13 cellular contexts compared by ENCODE assay signal in the genomic region with DNA sequence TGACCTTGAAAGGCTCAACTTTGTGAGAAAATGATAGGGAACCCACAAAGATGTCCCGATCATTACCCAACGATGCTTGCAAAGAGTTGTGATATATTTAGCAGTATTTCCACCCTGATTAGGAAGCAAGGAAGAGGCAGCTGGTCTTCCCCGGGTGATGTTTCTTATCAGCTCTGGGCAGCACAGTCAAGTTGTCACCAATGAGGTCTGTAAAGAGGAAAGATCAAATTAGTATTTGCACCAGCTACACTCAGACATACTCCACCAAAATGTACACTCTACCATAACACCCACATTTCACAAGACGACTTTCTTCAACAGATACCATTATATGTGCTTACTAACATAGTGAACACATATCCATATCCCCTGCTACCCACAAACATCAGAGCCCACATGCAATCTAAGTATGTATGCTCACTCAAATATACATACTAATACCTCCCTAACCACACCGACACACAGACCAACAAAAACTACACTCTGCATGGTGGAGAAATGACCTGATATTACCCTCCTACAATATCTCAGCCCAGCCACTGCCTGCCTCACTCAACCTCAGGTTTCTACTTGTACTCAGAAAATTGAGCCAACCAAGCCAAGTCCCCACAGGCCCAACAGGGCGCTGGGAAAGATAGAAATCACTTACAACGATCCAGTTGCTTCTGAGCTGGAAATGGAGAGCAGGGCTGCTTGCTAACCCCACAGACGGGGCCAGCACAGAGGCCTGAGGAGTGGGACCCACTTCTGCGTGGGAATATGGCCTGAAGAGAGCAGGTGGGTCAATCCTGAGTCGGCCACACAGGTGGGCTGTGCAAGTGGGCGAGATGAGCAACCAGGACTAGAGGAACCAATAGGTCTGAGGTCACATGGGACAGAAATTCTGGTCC. TPM values are rescaled to one million over a fixed set of nuclear protein-coding genes. Genes with fewer than 3 reads are reported as not detected.
A peak's percentile ranks its signal among the peaks of the same experiment; 100 is the strongest.
DNase-seq lines count a peak whose midpoint lies in the region; ATAC-seq and TF ChIP-seq lines count a peak whose summit lies in the region.
"Had no signal": no experiment of that assay in that cellular context is flagged by ENCODE, and none has a peak within 500 bp of the region (broad histone marks: within the 10 kb centered on the region; RNA-seq: fewer than 3 reads in every experiment).

No MANE protein-coding gene starts in this region.

- DNase-seq in cardiac muscle cell (ENCODE audit: low read depth in 1 of 2, low spot score in 1 of 2) (no peak), left ventricle myocardium superior (no peak), OCI-LY7 (ENCODE audit: low spot score) (no peak), esophagus squamous epithelium (lab: John Stamatoyannopoulos, UW) (no peak), transverse colon (no peak), NCI-H510A treated with DMSO at 0.1 percent for 48 hours (lab: John Stamatoyannopoulos, UW) (no peak), colonic mucosa (no peak), SHP77 treated with DMSO at 0.1 percent for 48 hours (lab: John Stamatoyannopoulos, UW) (no peak)
- DNase-seq: MG63; NCI-H524; stimulated activated CD4-positive, alpha-beta T cell treated with anti-CD3 and anti-CD28 coated beads, Interleukin-1b, Interleukin-23, amount 100 ng/mL, for 48 hours had no signal

- intact Hi-C loops in left ventricle myocardium superior (cut with micrococcal nuclease) (no loop called here), OCI-LY7 (cut with micrococcal nuclease; ENCODE audit: unreplicated experiment) (loop anchor here (1.0 kb wide), 1 partner anchor 27 kb away; no protein-coding TSS in a partner anchor), esophagus squamous epithelium (cut with DNase I) (no loop called here), transverse colon (cut with DNase I; ENCODE audit: low total_unique reads) (no loop called here), colonic mucosa (cut with DNase I) (no loop called here)

- H3K36me3 ChIP-seq in cardiac muscle cell (no peaks in the 10 kb centered on the region), OCI-LY7 (ENCODE audit: insufficient read depth, low read length) (peaks cover 3% of the 10 kb centered on the region), esophagus squamous epithelium (no peaks in the 10 kb centered on the region), transverse colon (no peaks in the 10 kb centered on the region), colonic mucosa (no peaks in the 10 kb centered on the region)
- H3K36me3 ChIP-seq: MG63 had no signal

- H3K79me2 ChIP-seq in OCI-LY7 (ENCODE audit: insufficient read depth, low read depth, low read length), result peaks cover 37% of the 10 kb centered on the region

- no peak for TF ChIP-seq CTCF in cardiac muscle cell (IDR thresholded peaks at IDR 0.05; ENCODE audit: low read depth, low read length)
- no peak for TF ChIP-seq CTCF in OCI-LY7 (conservative IDR thresholded peaks at IDR 0.05; ENCODE audit: low read length)
- no peak for TF ChIP-seq CTCF in esophagus squamous epithelium (IDR thresholded peaks at IDR 0.05)
- TF ChIP-seq CTCF in transverse colon (IDR thresholded peaks at IDR 0.05), result no peak
- no peak for TF ChIP-seq CTCF in colonic mucosa (IDR thresholded peaks at IDR 0.05)

- POLR2A ChIA-PET in OCI-LY7 (lab: Charles Lee), result interaction anchor here (1.2 to 2.9 kb wide), 3 partner anchors 8 to 16 kb away, joined by 6 to 32 read pairs (median 7); no protein-coding TSS in a partner anchor

- no peak overlapping the region for H3K4me3 ChIP-seq in cardiac muscle cell
- H3K4me3 ChIP-seq in OCI-LY7 (ENCODE audit: low read depth, low read length, poor library complexity, severe bottlenecking), result peak overlapping the region; percentile 59
- no peak overlapping the region for H3K4me3 ChIP-seq in esophagus squamous epithelium
- H3K4me3 ChIP-seq in transverse colon, result no peak overlapping the region
- no peak overlapping the region for H3K4me3 ChIP-seq in colonic mucosa
- H3K4me3 ChIP-seq: MG63 had no signal

- H4K20me1 ChIP-seq in OCI-LY7 (ENCODE audit: insufficient read depth, low read length), result peaks cover 3% of the 10 kb centered on the region; the same call in 1 of the 2 replicates

- H3K4me1 ChIP-seq in cardiac muscle cell (ENCODE audit: low read depth) (peaks cover 20% of the 10 kb centered on the region), OCI-LY7 (ENCODE audit: insufficient read depth, low read length, poor library complexity, severe bottlenecking) (peaks cover 85% of the 10 kb centered on the region), esophagus squamous epithelium (peaks cover 9 to 41% (median 11%) of the 10 kb centered on the region in 3 donors), transverse colon (peaks cover 0 to 11% (median 9%) of the 10 kb centered on the region in 4 donors), colonic mucosa (no peaks in the 10 kb centered on the region)

- H2AFZ ChIP-seq in OCI-LY7 (ENCODE audit: low read length), result no peak overlapping the region; the same call in 1 of the 2 replicates

- no peaks in the 10 kb centered on the region for H3K9me2 ChIP-seq in OCI-LY7 (ENCODE audit: insufficient read depth, low read length)

- in situ Hi-C loops in transverse colon (cut with MboI; ENCODE audit: low pct_ligation_motif_present in 1 of 4, low pct_unique_long_range_greater_than_20kb in 1 of 4, low sequenced_read_pairs in 3 of 4), result no loop called here

- H3K27me3 ChIP-seq in cardiac muscle cell (no peaks in the 10 kb centered on the region), esophagus squamous epithelium (no peaks in the 10 kb centered on the region), transverse colon (no peaks in the 10 kb centered on the region), colonic mucosa (no peaks in the 10 kb centered on the region)

- H3K9ac ChIP-seq in colonic mucosa (ENCODE audit: low read depth in 2 of 2, low read length in 2 of 2), result no peak overlapping the region

- CTCF ChIA-PET in OCI-LY7 (lab: Charles Lee; ENCODE audit: unreplicated experiment), result interaction anchor here (1.0 to 2.8 kb wide), 5 partner anchors 12 to 28 kb away, joined by 3 to 13 read pairs (median 4); no protein-coding TSS in a partner anchor

- ATAC-seq in left ventricle myocardium superior, result no peak
- ATAC-seq: esophagus mucosa had no signal

- no peak for TF ChIP-seq POLR2A in esophagus squamous epithelium (IDR thresholded peaks at IDR 0.05)
- TF ChIP-seq POLR2A in transverse colon (IDR thresholded peaks at IDR 0.05), result no peak

- BruUV-seq in OCI-LY7 (replicated peaks; lab: Mats Ljungman, UMichigan), result TSS peak; percentile 77

- 60 to 62% methylated on average over 9 of the region's 11 CpGs for WGBS in esophagus squamous epithelium, 2 donors
- 60 to 80% methylated on average over 8 to 11 of the region's 11 CpGs for WGBS in transverse colon (ENCODE audit: low coverage in 1 of 2), 2 donors

- no peaks in the 10 kb centered on the region for H3K9me3 ChIP-seq in cardiac muscle cell (ENCODE audit: low read depth)
- no peaks in the 10 kb centered on the region for H3K9me3 ChIP-seq in OCI-LY7 (ENCODE audit: low read length)
- H3K9me3 ChIP-seq in esophagus squamous epithelium, result no peaks in the 10 kb centered on the region
- H3K9me3 ChIP-seq in transverse colon, result no peaks in the 10 kb centered on the region
- no peaks in the 10 kb centered on the region for H3K9me3 ChIP-seq in colonic mucosa
- H3K9me3 ChIP-seq: MG63 had no signal

- peak overlapping the region; percentile 36 for H3K27ac ChIP-seq in cardiac muscle cell
- H3K27ac ChIP-seq in OCI-LY7 (ENCODE audit: low read depth, low read length, poor library complexity, severe bottlenecking), result peak overlapping the region; percentile 98
- H3K27ac ChIP-seq in esophagus squamous epithelium, result peak overlapping the region; percentile 70 to 76 (median 73)
- H3K27ac ChIP-seq in transverse colon, result peak overlapping the region in 3 of 4 donors; percentile 30 to 54 (median 31)
- H3K27ac ChIP-seq in colonic mucosa, result no peak overlapping the region

- TF ChIP-seq EP300 in transverse colon (IDR thresholded peaks at IDR 0.05; ENCODE audit: low read depth), result no peak

- H3K4me2 ChIP-seq in OCI-LY7 (ENCODE audit: low read length), result peak overlapping the region; percentile 69

RNA-seq across cellular contexts. Expression of a gene that starts 4.6 kb away (rescaled TPM):
- 45.6 and 57.9 TPM in 2 replicates for total RNA-seq in cardiac muscle cell
- polyA plus RNA-seq in cardiac muscle cell, result 64.2 and 66.0 TPM in 2 replicates
- total RNA-seq in left ventricle myocardium superior, result 41.3 TPM
- total RNA-seq in OCI-LY7 (2014; rRNA removed; shearing (Covaris generic)), result 146 and 156 TPM in 2 replicates
- 99.5 and 102 TPM in 2 replicates for total RNA-seq in OCI-LY7 (2022)
- total RNA-seq in esophagus squamous epithelium, result 10 to 100 TPM; 29.7 to 46.2 (median 41.3) TPM
- total RNA-seq in transverse colon, result 100 to 1,000 TPM in 3 of 4 donors, 10 to 100 TPM in 1; 98.9 to 144 (median 142) TPM
- total RNA-seq in colonic mucosa, result 10 to 100 TPM; 66.4 to 88.0 TPM

RNA-seq across cellular contexts. Expression of a gene that starts 50.2 kb away (rescaled TPM):
- total RNA-seq in cardiac muscle cell (2.3 and 8.2 TPM in 2 replicates), left ventricle myocardium superior (9.6 TPM), OCI-LY7 (2022) (not detected in 2 replicates), esophagus squamous epithelium (10 to 100 TPM in 2 of 4 donors, 1 to 10 TPM in 2; 4.3 to 29.9 (median 9.9) TPM), transverse colon (10 to 100 TPM; 13.5 to 44.0 (median 17.8) TPM), colonic mucosa (10 to 100 TPM; 38.6 to 49.3 TPM)
- polyA plus RNA-seq in cardiac muscle cell, result 3.1 and 7.6 TPM in 2 replicates
- 0.05 TPM in 1 of 2 replicates, not detected in the other for total RNA-seq in OCI-LY7 (2014; rRNA removed; shearing (Covaris generic))
- polyA plus RNA-seq: neural cell had no signal
